Comparison of ENCODE assay signal across 1 cellular context in genomic region chr5:217860-218456, GRCh38.
TF ChIP-seq lines count a peak whose summit lies in the region.

A gene with protein sequence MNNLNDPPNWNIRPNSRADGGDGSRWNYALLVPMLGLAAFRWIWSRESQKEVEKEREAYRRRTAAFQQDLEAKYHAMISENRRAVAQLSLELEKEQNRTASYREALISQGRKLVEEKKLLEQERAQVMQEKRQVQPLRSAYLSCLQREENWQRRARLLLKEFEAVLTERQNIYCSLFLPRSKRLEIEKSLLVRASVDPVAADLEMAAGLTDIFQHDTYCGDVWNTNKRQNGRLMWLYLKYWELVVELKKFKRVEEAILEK (minus strand): TSS chr5:218153. CDS start chr5:216849, 1,304 bp downstream.
TSS of gene SDHA (plus strand) at chr5:218320. CDS start at chr5:218356, 36 bp downstream.

TF ChIP-seq in HepG2, 621 proteins besides CTCF, POLR2A, EP300 and RAD21 (continued from another document):
- TF ChIP-seq POGK (CRISPR knock-in tag; conservative IDR thresholded peaks at IDR 0.05) = no peak
- peak; percentile 41 for TF ChIP-seq ZNF777 (CRISPR knock-in tag; IDR thresholded peaks at IDR 0.05)
- TF ChIP-seq, protein P1, sequence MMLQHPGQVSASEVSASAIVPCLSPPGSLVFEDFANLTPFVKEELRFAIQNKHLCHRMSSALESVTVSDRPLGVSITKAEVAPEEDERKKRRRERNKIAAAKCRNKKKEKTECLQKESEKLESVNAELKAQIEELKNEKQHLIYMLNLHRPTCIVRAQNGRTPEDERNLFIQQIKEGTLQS (CRISPR knock-in tag; IDR thresholded peaks at IDR 0.05) = no peak
- TF ChIP-seq GZF1 (CRISPR knock-in tag; IDR thresholded peaks at IDR 0.05) = no peak
- no peak for TF ChIP-seq ZBTB33 (CRISPR knock-in tag; IDR thresholded peaks at IDR 0.05)
- TF ChIP-seq, protein P2, sequence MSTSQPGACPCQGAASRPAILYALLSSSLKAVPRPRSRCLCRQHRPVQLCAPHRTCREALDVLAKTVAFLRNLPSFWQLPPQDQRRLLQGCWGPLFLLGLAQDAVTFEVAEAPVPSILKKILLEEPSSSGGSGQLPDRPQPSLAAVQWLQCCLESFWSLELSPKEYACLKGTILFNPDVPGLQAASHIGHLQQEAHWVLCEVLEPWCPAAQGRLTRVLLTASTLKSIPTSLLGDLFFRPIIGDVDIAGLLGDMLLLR (CRISPR knock-in tag; IDR thresholded peaks at IDR 0.05) = 0 out of 2 replicates have a peak, but pooled peaks have one; percentile 48
- peak; percentile 39; the same call in 1 of the 2 replicates for TF ChIP-seq ZNF772 (CRISPR knock-in tag; IDR thresholded peaks at IDR 0.05)
- TF ChIP-seq NAIF1 (CRISPR knock-in tag; IDR thresholded peaks at IDR 0.05; ENCODE audit: borderline replicate concordance) = peak; percentile 43; the same call in 1 of the 2 replicates
- no peak for TF ChIP-seq ZNF556 (CRISPR knock-in tag; IDR thresholded peaks at IDR 0.05; ENCODE audit: borderline replicate concordance)
- no peak for TF ChIP-seq SP1 (IDR thresholded peaks at IDR 0.05)
- TF ChIP-seq SP1 (CRISPR knock-in tag; IDR thresholded peaks at IDR 0.05) = peak; percentile 46; the same call in 1 of the 2 replicates
- 0 out of 2 replicates have a peak, but pooled peaks have one; percentile 37 for TF ChIP-seq BORCS8-MEF2B (CRISPR knock-in tag; IDR thresholded peaks at IDR 0.05)
- peak; percentile 11 for TF ChIP-seq RBM39 (IDR thresholded peaks at IDR 0.05; ENCODE audit: low read depth, low read length, poor library complexity, severe bottlenecking)
- no peak for TF ChIP-seq MATR3 (CRISPR knock-in tag; IDR thresholded peaks at IDR 0.05)
- 0 out of 2 replicates have a peak, but pooled peaks have one; percentile 36 for TF ChIP-seq RELA (CRISPR knock-in tag; IDR thresholded peaks at IDR 0.05)
- 0 out of 2 replicates have a peak, but pooled peaks have one; percentile 33 for TF ChIP-seq ZNF589 (CRISPR knock-in tag; conservative IDR thresholded peaks at IDR 0.05)
- TF ChIP-seq FOXK1 (CRISPR knock-in tag; IDR thresholded peaks at IDR 0.05; ENCODE audit: borderline replicate concordance, low read depth) = peak; percentile 36; the same call in 1 of the 2 replicates
- TF ChIP-seq, protein P3, sequence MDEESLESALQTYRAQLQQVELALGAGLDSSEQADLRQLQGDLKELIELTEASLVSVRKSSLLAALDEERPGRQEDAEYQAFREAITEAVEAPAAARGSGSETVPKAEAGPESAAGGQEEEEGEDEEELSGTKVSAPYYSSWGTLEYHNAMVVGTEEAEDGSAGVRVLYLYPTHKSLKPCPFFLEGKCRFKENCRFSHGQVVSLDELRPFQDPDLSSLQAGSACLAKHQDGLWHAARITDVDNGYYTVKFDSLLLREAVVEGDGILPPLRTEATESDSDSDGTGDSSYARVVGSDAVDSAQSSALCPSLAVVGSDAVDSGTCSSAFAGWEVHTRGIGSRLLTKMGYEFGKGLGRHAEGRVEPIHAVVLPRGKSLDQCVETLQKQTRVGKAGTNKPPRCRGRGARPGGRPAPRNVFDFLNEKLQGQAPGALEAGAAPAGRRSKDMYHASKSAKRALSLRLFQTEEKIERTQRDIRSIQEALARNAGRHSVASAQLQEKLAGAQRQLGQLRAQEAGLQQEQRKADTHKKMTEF (CRISPR knock-in tag; IDR thresholded peaks at IDR 0.05) = peak; percentile 21; the same call in 1 of the 2 replicates
- TF ChIP-seq GABPB1 (CRISPR knock-in tag; IDR thresholded peaks at IDR 0.05) = peak; percentile 58; the same call in 1 of the 2 replicates
- no peak for TF ChIP-seq ZNF446 (CRISPR knock-in tag; IDR thresholded peaks at IDR 0.05)
- TF ChIP-seq ZNF224 (CRISPR knock-in tag; IDR thresholded peaks at IDR 0.05) = no peak
- 0 out of 2 replicates have a peak, but pooled peaks have one; percentile 42 for TF ChIP-seq REL (CRISPR knock-in tag; conservative IDR thresholded peaks at IDR 0.05)
- TF ChIP-seq TAF1 (CRISPR knock-in tag; IDR thresholded peaks at IDR 0.05) = peak; percentile 52
- TF ChIP-seq ZNF766 (CRISPR knock-in tag; IDR thresholded peaks at IDR 0.05; ENCODE audit: borderline replicate concordance) = peak; percentile 4; the same call in 1 of the 2 replicates
- peak; percentile 76 for TF ChIP-seq HNRNPLL (IDR thresholded peaks at IDR 0.05; ENCODE audit: low read depth, low read length, poor library complexity, severe bottlenecking)
- peak; percentile 79 for TF ChIP-seq MAZ (IDR thresholded peaks at IDR 0.05; ENCODE audit: borderline replicate concordance, low read depth, low read length)
- peak; percentile 70; the same call in 1 of the 2 replicates for TF ChIP-seq MAZ (CRISPR knock-in tag; IDR thresholded peaks at IDR 0.05; ENCODE audit: low read depth)
- TF ChIP-seq MTERF4 (CRISPR knock-in tag; IDR thresholded peaks at IDR 0.05) = no peak
- TF ChIP-seq, protein P4, sequence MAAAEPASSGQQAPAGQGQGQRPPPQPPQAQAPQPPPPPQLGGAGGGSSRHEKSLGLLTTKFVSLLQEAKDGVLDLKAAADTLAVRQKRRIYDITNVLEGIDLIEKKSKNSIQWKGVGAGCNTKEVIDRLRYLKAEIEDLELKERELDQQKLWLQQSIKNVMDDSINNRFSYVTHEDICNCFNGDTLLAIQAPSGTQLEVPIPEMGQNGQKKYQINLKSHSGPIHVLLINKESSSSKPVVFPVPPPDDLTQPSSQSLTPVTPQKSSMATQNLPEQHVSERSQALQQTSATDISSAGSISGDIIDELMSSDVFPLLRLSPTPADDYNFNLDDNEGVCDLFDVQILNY (CRISPR knock-in tag; conservative IDR thresholded peaks at IDR 0.05) = peak; percentile 47; the same call in 1 of the 2 replicates
- TF ChIP-seq TARDBP (CRISPR knock-in tag; IDR thresholded peaks at IDR 0.05) = 0 out of 2 replicates have a peak, but pooled peaks have one; percentile 19
